9 cellular contexts compared by ENCODE assay signal in genomic region chr19:53057904-53058579, GRCh38. TPM values are rescaled to one million over a fixed set of nuclear protein-coding genes. Genes with fewer than 3 reads are reported as not detected.
DNase-seq lines count a peak whose midpoint lies in the region; ATAC-seq, FAIRE-seq and TF ChIP-seq lines count a peak whose summit lies in the region.
"Had no signal": no experiment of that assay in that cellular context is flagged by ENCODE, and none has a peak within 500 bp of the region (broad histone marks: within the 10 kb centered on the region; RNA-seq: fewer than 3 reads in every experiment).

No MANE protein-coding gene starts in this region.

- H3K23ac ChIP-seq in trophoblast cell (ENCODE audit: low read length): no peak overlapping the region

- ATAC-seq in GM21360 (IDR thresholded peaks at IDR 0.05; ENCODE audit: unreplicated experiment): no peak
- no peak for ATAC-seq in stimulated activated effector memory CD8-positive, alpha-beta T cell treated with anti-CD3 and anti-CD28 coated beads, Interleukin-12 subunit alpha, Interleukin-12 subunit beta, amount 100 ng/mL, for 72 hours

- H3K36me3 Mint-ChIP-seq in glutamatergic neuron (ENCODE audit: unreplicated experiment): peaks cover 19% of the 10 kb centered on the region
- H3K36me3 Mint-ChIP-seq in stimulated activated effector memory CD8-positive, alpha-beta T cell treated with anti-CD3 and anti-CD28 coated beads, Interleukin-12 subunit alpha, Interleukin-12 subunit beta, amount 100 ng/mL, for 72 hours: peaks cover 8% of the 10 kb centered on the region

- peaks cover 10% of the 10 kb centered on the region for H3K9me3 Mint-ChIP-seq in glutamatergic neuron (ENCODE audit: unreplicated experiment)
- peaks cover 16% of the 10 kb centered on the region for H3K9me3 Mint-ChIP-seq in stimulated activated effector memory CD8-positive, alpha-beta T cell treated with anti-CD3 and anti-CD28 coated beads, Interleukin-12 subunit alpha, Interleukin-12 subunit beta, amount 100 ng/mL, for 72 hours

- no peak overlapping the region for H3K14ac ChIP-seq in trophoblast cell (ENCODE audit: low read length)

- no peak overlapping the region for H3K27ac ChIP-seq in trophoblast cell (ENCODE audit: low read depth, low read length)

- no peaks in the 10 kb centered on the region for H3K79me1 ChIP-seq in trophoblast cell (ENCODE audit: low read length)

- H3K36me3 ChIP-seq in NT2/D1 (ENCODE audit: insufficient read depth, insufficient read length, low read length): no peaks in the 10 kb centered on the region
- H3K36me3 ChIP-seq in trophoblast cell (ENCODE audit: control insufficient read depth in 1 of 2, insufficient read depth in 2 of 2, low read length in 2 of 2): no peaks in the 10 kb centered on the region

- no peak overlapping the region for H4K91ac ChIP-seq in trophoblast cell (ENCODE audit: low read depth, low read length)

- no peak overlapping the region for H4K12ac ChIP-seq in trophoblast cell (ENCODE audit: low read depth, low read length)

- peak overlapping the region; percentile 78 for H3K4me3 Mint-ChIP-seq in glutamatergic neuron (ENCODE audit: unreplicated experiment)
- H3K4me3 Mint-ChIP-seq in stimulated activated effector memory CD8-positive, alpha-beta T cell treated with anti-CD3 and anti-CD28 coated beads, Interleukin-12 subunit alpha, Interleukin-12 subunit beta, amount 100 ng/mL, for 72 hours: no peak overlapping the region

- H3K9ac ChIP-seq in NT2/D1 (ENCODE audit: insufficient read length, low read depth) (peak overlapping the region; percentile 82), trophoblast cell (ENCODE audit: low read length) (no peak overlapping the region)

- H3K9me3 ChIP-seq in NT2/D1 (ENCODE audit: insufficient read depth, low read length): peaks cover 9% of the 10 kb centered on the region; the same call in 1 of the 2 replicates
- H3K9me3 ChIP-seq in trophoblast cell (ENCODE audit: insufficient read depth, low read depth, low read length): peaks cover 18% of the 10 kb centered on the region

- no peak overlapping the region for H3K4ac ChIP-seq in trophoblast cell (ENCODE audit: low read depth, low read length)

- H3K27me3 Mint-ChIP-seq in glutamatergic neuron (ENCODE audit: unreplicated experiment): peaks cover 12% of the 10 kb centered on the region

- no peak overlapping the region for H2AFZ ChIP-seq in trophoblast cell (ENCODE audit: insufficient read depth, low read length, poor library complexity)

- peak overlapping the region; percentile 4 for H3K27ac Mint-ChIP-seq in glutamatergic neuron (ENCODE audit: unreplicated experiment)
- no peak overlapping the region for H3K27ac Mint-ChIP-seq in stimulated activated effector memory CD8-positive, alpha-beta T cell treated with anti-CD3 and anti-CD28 coated beads, Interleukin-12 subunit alpha, Interleukin-12 subunit beta, amount 100 ng/mL, for 72 hours

- H4K8ac ChIP-seq in trophoblast cell (ENCODE audit: low read depth, low read length): no peak overlapping the region

- no peak overlapping the region for H2AK5ac ChIP-seq in trophoblast cell (ENCODE audit: low read length)

- H3K4me3 ChIP-seq in NT2/D1 (ENCODE audit: insufficient read length, low read depth) (peak overlapping the region; percentile 71), trophoblast cell (ENCODE audit: low read depth, low read length) (peak overlapping the region; percentile 10)

- FAIRE-seq in frontal cortex (lab: Jason Lieb, UNC): no peak

- H3K79me2 ChIP-seq in trophoblast cell (ENCODE audit: control insufficient read depth, insufficient read depth, low read length, poor library complexity): no peaks in the 10 kb centered on the region

- peak; percentile 2 for DNase-seq in ELR (ENCODE audit: low read depth)
- DNase-seq in NT2/D1 (ENCODE audit: low read depth, low spot score): peak; percentile 60
- peak; percentile 50 for DNase-seq in glutamatergic neuron
- peak; percentile 83 to 93 for DNase-seq in trophoblast cell
- DNase-seq in frontal cortex (ENCODE audit: low spot score in 2 of 2): no peak
- DNase-seq in GOT3 (lab: John Stamatoyannopoulos, UW): no peak
- DNase-seq in stimulated activated effector memory CD8-positive, alpha-beta T cell treated with anti-CD3 and anti-CD28 coated beads, Interleukin-12 subunit alpha, Interleukin-12 subunit beta, amount 100 ng/mL, for 72 hours (ENCODE audit: low spot score in 2 of 2): no peak

- no peak for TF ChIP-seq CTCF in glutamatergic neuron (IDR thresholded peaks at IDR 0.05; ENCODE audit: partially characterized antibody, unreplicated experiment)

- H3K4me1 ChIP-seq in NT2/D1 (ENCODE audit: insufficient read depth, insufficient read length) (no peaks in the 10 kb centered on the region), trophoblast cell (ENCODE audit: control insufficient read depth in 1 of 2, insufficient read depth in 2 of 2, low read length in 2 of 2) (no peaks in the 10 kb centered on the region)

- no peak overlapping the region for H2BK120ac ChIP-seq in trophoblast cell (ENCODE audit: insufficient read depth, low read length, poor library complexity)

- H3K4me1 Mint-ChIP-seq in glutamatergic neuron (ENCODE audit: low read depth, unreplicated experiment): no peaks in the 10 kb centered on the region
- no peaks in the 10 kb centered on the region for H3K4me1 Mint-ChIP-seq in stimulated activated effector memory CD8-positive, alpha-beta T cell treated with anti-CD3 and anti-CD28 coated beads, Interleukin-12 subunit alpha, Interleukin-12 subunit beta, amount 100 ng/mL, for 72 hours

- H3K27me3 ChIP-seq in NT2/D1 (ENCODE audit: insufficient read depth, insufficient read length) (no peaks in the 10 kb centered on the region), trophoblast cell (ENCODE audit: insufficient read depth, low read length) (no peaks in the 10 kb centered on the region)

- H2BK5ac ChIP-seq in trophoblast cell (ENCODE audit: low read depth, low read length, poor library complexity): no peak overlapping the region

- H3K18ac ChIP-seq in trophoblast cell (ENCODE audit: low read length): no peak overlapping the region

- no peak overlapping the region for H2BK12ac ChIP-seq in trophoblast cell (ENCODE audit: low read length)

- peak overlapping the region; percentile 29 for H3K4me2 ChIP-seq in trophoblast cell (ENCODE audit: low read length)

- no CpG with 5 or more reads among the region's 59 CpGs for WGBS in trophoblast cell (ENCODE audit: extremely low coverage, insufficient coverage, insufficient read length)

RNA-seq across cellular contexts. Expression of gene ERVV-2, which starts 13.5 kb away (rescaled TPM):
- total RNA-seq in glutamatergic neuron (ENCODE audit: unreplicated experiment) (not detected), frontal cortex (not detected)
- 382 and 405 TPM in 2 replicates for polyA plus RNA-seq in trophoblast cell (2013)
- total RNA-seq: NCI-H460 had no signal

RNA-seq across cellular contexts. Expression of gene ERVV-1, which starts 44.3 kb away (rescaled TPM):
- total RNA-seq in glutamatergic neuron (ENCODE audit: unreplicated experiment) (not detected), frontal cortex (not detected)
- 301 and 326 TPM in 2 replicates for polyA plus RNA-seq in trophoblast cell (2013)
- total RNA-seq: NCI-H460 had no signal

RNA-seq across cellular contexts. Expression of gene ZNF160, which starts 45.2 kb away (rescaled TPM):
- total RNA-seq in glutamatergic neuron (ENCODE audit: unreplicated experiment) (127 TPM), frontal cortex (26.5 TPM)
- 26.8 and 27.6 TPM in 2 replicates for polyA plus RNA-seq in trophoblast cell (2013)

Comparison
In these comparisons a context has a peak if more than half of its experiments do, and no peak if none do; other contexts are left out.
1. DNase-seq: peak in ELR (single experiment), NT2/D1 (single experiment), glutamatergic neuron (single experiment) and trophoblast cell (2 of 2); none in frontal cortex (0 of 2), GOT3 (single experiment) and stimulated activated effector memory CD8-positive, alpha-beta T cell treated with anti-CD3 and anti-CD28 coated beads, Interleukin-12 subunit alpha, Interleukin-12 subunit beta, amount 100 ng/mL, for 72 hours (0 of 2).